8 cellular contexts compared by ENCODE assay signal in the genomic region with DNA sequence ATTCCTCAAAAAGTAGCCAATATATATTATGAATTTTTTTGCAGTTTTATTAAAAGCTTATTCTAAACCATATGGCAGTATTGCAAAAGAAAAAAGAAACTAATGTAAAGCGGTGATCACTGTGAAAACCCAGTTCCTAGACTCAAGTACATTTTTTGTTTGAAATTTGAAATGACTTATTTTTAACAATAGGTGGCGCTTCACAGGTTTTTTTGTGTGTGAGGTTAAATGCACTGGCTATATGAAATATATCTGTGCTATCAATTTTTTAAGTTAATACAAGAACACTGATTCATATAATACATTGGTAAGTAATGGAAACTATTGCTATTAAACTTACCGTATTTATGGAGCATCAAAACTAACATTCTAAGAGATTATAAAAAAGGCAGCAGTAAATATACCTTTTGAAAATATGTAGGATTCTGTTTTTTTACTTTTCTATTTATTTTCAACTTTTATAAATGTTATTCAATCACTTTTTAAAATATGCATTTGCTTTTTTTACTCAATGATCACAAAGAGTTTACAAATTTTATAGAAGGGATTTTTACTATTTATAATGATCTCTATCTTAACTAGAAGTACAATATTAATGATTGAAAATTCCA. TPM values are rescaled to one million over a fixed set of nuclear protein-coding genes. Genes with fewer than 3 reads are reported as not detected.
DNase-seq lines count a peak whose midpoint lies in the region; ATAC-seq, FAIRE-seq and TF ChIP-seq lines count a peak whose summit lies in the region.

No MANE protein-coding gene starts in this region.

- RAD21 ChIA-PET in GM12878 (lab: Charles Lee; ENCODE audit: unreplicated experiment), result interaction anchor here (0.7 to 1.6 kb wide), 8 partner anchors 125 to 326 kb away, joined by 3 to 5 read pairs (median 3); no protein-coding TSS in a partner anchor

- TF ChIP-seq RAD21 in GM12878 (IDR thresholded peaks at IDR 0.05; ENCODE audit: insufficient read depth, low read depth, low read length), result peak; percentile 60

- intact Hi-C loops in GM12878 (cut with micrococcal nuclease; ENCODE audit: unreplicated experiment), result loop anchor here (2.0 to 10.0 kb wide), 3 partner anchors 270 to 934 kb away; no protein-coding TSS in a partner anchor

- no peaks in the 10 kb centered on the region for H3K27me3 Mint-ChIP-seq in neural crest cell (ENCODE audit: low read depth)

- 0% methylated on average over 3 of the region's 3 CpGs for WGBS in GM12878 (ENCODE audit: insufficient coverage, insufficient replicate concordance, low lambda C conversion rate, missing lambda C conversion rate)

- no peaks in the 10 kb centered on the region for H3K79me2 ChIP-seq in GM12878 (ENCODE audit: control insufficient read depth, insufficient read depth, low read length)

- H3K27ac ChIP-seq in GM12878 (ENCODE audit: control insufficient read depth, insufficient read depth), result no peak overlapping the region

- DNase-seq in GM10248 (ENCODE audit: extremely low spot score) (no peak), GM12878 (ENCODE audit: low read depth, low spot score) (no peak), neural crest cell (ENCODE audit: low read depth, low spot score) (no peak), omental fat pad (ENCODE audit: low spot score) (no peak)

- H3K36me3 ChIP-seq in GM12878 (ENCODE audit: control insufficient read depth in 2 of 2, insufficient read depth in 2 of 2, low read length in 1 of 2), result no peaks in the 10 kb centered on the region

- H3K27ac Mint-ChIP-seq in neural crest cell (ENCODE audit: unreplicated experiment), result no peak overlapping the region

- no TSS peak for BruUV-seq in GM12878 (replicated peaks; lab: Mats Ljungman, UMichigan)

- H3K4me1 Mint-ChIP-seq in neural crest cell, result peaks cover 4% of the 10 kb centered on the region

- H3K9ac ChIP-seq in GM12878 (ENCODE audit: control insufficient read depth, insufficient read depth, low read length), result no peak overlapping the region

- H3K9me3 ChIP-seq in GM12878 (replicated peaks; ENCODE audit: control insufficient read depth, insufficient read depth, low read length), result no peaks in the 10 kb centered on the region

- TF ChIP-seq EP300 in GM12878 (IDR thresholded peaks at IDR 0.05; ENCODE audit: borderline replicate concordance in 1 of 2, control insufficient read depth in 1 of 2, low read depth in 2 of 2, low read length in 2 of 2), result no peak

- H3K4me3 ChIP-seq in GM12878, result no peak overlapping the region

- peaks cover 2% of the 10 kb centered on the region for H3K9me3 Mint-ChIP-seq in neural crest cell

- in situ Hi-C loops in GM12878 (cut with MboI), result loop anchor here (5.0 kb wide), 1 partner anchor 266 kb away; no protein-coding TSS in a partner anchor

- peak; percentile 31 for FAIRE-seq in GM12878 (lab: Jason Lieb, UNC)

- ATAC-seq in GM12878 (peak; percentile 70), HG03442 (IDR thresholded peaks at IDR 0.05; ENCODE audit: unreplicated experiment) (no peak), GM21528 (IDR thresholded peaks at IDR 0.05; ENCODE audit: low FRiP score, unreplicated experiment) (no peak), omental fat pad (ENCODE audit: low FRiP score) (no peak), GM21529 (IDR thresholded peaks at IDR 0.05; ENCODE audit: unreplicated experiment) (no peak)

- H3K27me3 ChIP-seq in GM12878 (replicated peaks in 1 of 2; ENCODE audit: control insufficient read depth in 2 of 2, insufficient read depth in 2 of 2, low read length in 1 of 2), result no peaks in the 10 kb centered on the region; a peak in 2 of 4 replicates

- TF ChIP-seq POLR2A in GM12878 (IDR thresholded peaks at IDR 0.05; ENCODE audit: low read depth, low read length), result no peak

- H3K4me3 Mint-ChIP-seq in neural crest cell, result no peak overlapping the region

- POLR2A ChIA-PET in GM10248 (lab: Yijun Ruan, JAX), result no interaction called here
- POLR2A ChIA-PET in GM12878 (lab: Charles Lee), result no interaction called here

- H4K20me1 ChIP-seq in GM12878 (ENCODE audit: control insufficient read depth, insufficient read depth), result no peaks in the 10 kb centered on the region

- H3K4me1 ChIP-seq in GM12878 (ENCODE audit: control insufficient read depth, insufficient read depth, low read length), result no peaks in the 10 kb centered on the region

- CTCF ChIA-PET in GM10248 (lab: Yijun Ruan, JAX), result interaction anchor here (1.1 to 1.9 kb wide), 10 partner anchors 8 to 173 kb away, joined by 3 to 6 read pairs (median 4); no protein-coding TSS in a partner anchor
- CTCF ChIA-PET in GM12878 (lab: Yijun Ruan, JAX), result interaction anchor here (0.8 to 15.6 kb wide), 14 partner anchors 9 to 289 kb away, joined by 3 to 122 read pairs (median 3); no protein-coding TSS in a partner anchor

- no peaks in the 10 kb centered on the region for H3K36me3 Mint-ChIP-seq in neural crest cell (ENCODE audit: low read depth)

- peak; percentile 38 for TF ChIP-seq CTCF in GM10248 (IDR thresholded peaks at IDR 0.05; ENCODE audit: control extremely low read depth, extremely low read depth, low read depth, missing control alignments)
- TF ChIP-seq CTCF in LNCAP (IDR thresholded peaks at IDR 0.05), result peak; percentile 57
- peak; percentile 33 to 52 (median 46); a peak in 5 of 6 replicates for TF ChIP-seq CTCF in GM12878 (IDR thresholded peaks at IDR 0.05 in 2 of 3, conservative IDR thresholded peaks at IDR 0.05 in 1 of 3; ENCODE audit: control insufficient read depth in 2 of 3, extremely low read depth in 1 of 3, insufficient read depth in 1 of 3, low read depth in 3 of 3, low read length in 3 of 3)
- peak; percentile 71 for TF ChIP-seq CTCF in neural crest cell (conservative IDR thresholded peaks at IDR 0.05)
- no peak for TF ChIP-seq CTCF in omental fat pad (IDR thresholded peaks at IDR 0.05)

- SMC1A ChIA-PET in GM12878 (lab: Charles Lee; ENCODE audit: uncharacterized antibody, unreplicated experiment), result interaction anchor here (0.6 to 2.0 kb wide), 12 partner anchors 9 to 376 kb away, joined by 3 to 7 read pairs (median 3); no protein-coding TSS in a partner anchor

- no peak overlapping the region for H2AFZ ChIP-seq in GM12878 (ENCODE audit: control insufficient read depth, low read depth, low read length)

- no peak overlapping the region for H3K4me2 ChIP-seq in GM12878 (ENCODE audit: control insufficient read depth, insufficient read depth)

TF ChIP-seq in GM12878, 131 proteins besides CTCF, POLR2A, EP300 and RAD21:
- peak; percentile 69; the same call in 1 of the 2 replicates for TF ChIP-seq SMC3 (IDR thresholded peaks at IDR 0.05; ENCODE audit: borderline replicate concordance, low read length)
- TF ChIP-seq CBFB (IDR thresholded peaks at IDR 0.05; ENCODE audit: low read depth), result no peak

RNA-seq across cellular contexts. Expression of a gene that starts 5.6 kb away (rescaled TPM):
- 4.5 and 4.8 TPM in 2 replicates for total RNA-seq in GM12878 (2013; cell fraction: nucleolus; rRNA removed)
- total RNA-seq in GM12878 (2014; rRNA removed), result 0.11 and 0.40 TPM in 2 replicates
- total RNA-seq in GM12878 (2014; rRNA removed; fragmentation: Illumina TruSeq; extraction: Trizol), result 0.27 and 0.28 TPM in 2 replicates
- 0.56 and 0.67 TPM in 2 replicates for total RNA-seq in GM12878 (2021)
- not detected for polyA plus RNA-seq in GM12878 (2011; ENCODE audit: low read depth)
- 5.5 and 5.7 TPM in 2 replicates for polyA plus RNA-seq in GM12878 (2011; rRNA removed)
- polyA plus RNA-seq in GM12878 (2011; cell fraction: cytosol; rRNA removed), result 3.4 and 4.8 TPM in 2 replicates
- 6.4 and 6.6 TPM in 2 replicates for polyA plus RNA-seq in GM12878 (2011; cell fraction: nucleus; rRNA removed)
- polyA plus RNA-seq in GM12878 (2012), result 0.46 and 0.76 TPM in 2 replicates
- polyA plus RNA-seq in GM12878 (2014; fragmentation: Illumina TruSeq; extraction: Trizol), result 0.06 and 0.15 TPM in 2 replicates
- under 1 TPM in 1 of 2 experiments, not detected in 1; 0.05 TPM for polyA plus RNA-seq in GM12878 (2014; fragmentation: Nextera tagmentation; extraction: Ambion mirVana)
- 0.12 and 0.75 TPM in 2 replicates for polyA plus RNA-seq in GM12878 (2014; rRNA removed)
- polyA plus RNA-seq in GM12878 (2016; fragmentation: Nextera tagmentation; extraction: Ambion mirVana), result under 1 TPM in 1 of 2 experiments, not detected in 1; 0.20 TPM
- 5.6 and 6.9 TPM in 2 replicates for polyA minus RNA-seq in GM12878 (2011; rRNA and poly(A)+ RNA removed)
- 1.4 and 4.1 TPM in 2 replicates for polyA minus RNA-seq in GM12878 (2011; cell fraction: cytosol; rRNA and poly(A)+ RNA removed)
- polyA minus RNA-seq in GM12878 (2011; cell fraction: nucleus; rRNA and poly(A)+ RNA removed), result 8.9 and 10.3 TPM in 2 replicates
- total RNA-seq in neural crest cell, result 125 and 134 TPM in 2 replicates
- total RNA-seq in omental fat pad, result 100 to 1,000 TPM; 168 to 308 (median 256) TPM

Comparison
In these comparisons a context has a peak if more than half of its experiments do, and no peak if none do; other contexts are left out.
1. CTCF ChIP-seq: peak in GM10248 (single experiment), LNCAP (single experiment), GM12878 (3 of 3) and neural crest cell (single experiment); none in omental fat pad (0 of 3).
2. RNA of a gene that starts 5.6 kb away (total RNA-seq): 168 to 308 TPM in omental fat pad and 125 to 134 TPM in neural crest cell; 0.11 to 4.8 TPM in GM12878; every median in the first group is over 10 times any median in the second.